Comparison of ENCODE assay signal across 37 cellular contexts in genomic region chr18:45708831-45709230, GRCh38. TPM values are rescaled to one million over a fixed set of nuclear protein-coding genes. Genes with fewer than 3 reads are reported as not detected.
DNase-seq lines count a peak whose midpoint lies in the region; ATAC-seq, FAIRE-seq and TF ChIP-seq lines count a peak whose summit lies in the region.
"Had no signal": no experiment of that assay in that cellular context is flagged by ENCODE, and none has a peak within 500 bp of the region (broad histone marks: within the 10 kb centered on the region; RNA-seq: fewer than 3 reads in every experiment).

No MANE protein-coding gene starts in this region.

- no peak overlapping the region for H3K9ac ChIP-seq in HepG2 (ENCODE audit: insufficient read depth, low read depth, low read length)
- H3K9ac ChIP-seq in K562 (ENCODE audit: insufficient read depth in 1 of 2, low read depth in 2 of 2, low read length in 2 of 2): no peak overlapping the region
- H3K9ac ChIP-seq: BLaER1; BLaER1 treated with 17β-estradiol and CSF1 and Interleukin-3, amounts not matched to agents 10 nM and 100 nM had no signal

- no peaks in the 10 kb centered on the region for H3K27me3 ChIP-seq in HepG2 (ENCODE audit: control insufficient read depth in 1 of 2, insufficient read depth in 2 of 2, low read length in 2 of 2)
- no peaks in the 10 kb centered on the region for H3K27me3 ChIP-seq in right lobe of liver
- 0 out of 5 replicates have a peak, but pooled peaks cover 0 to under 1% of the 10 kb centered on the region in 2 experiments for H3K27me3 ChIP-seq in K562 (ENCODE audit: control insufficient read depth in 2 of 2, insufficient read depth in 2 of 2, low read length in 2 of 2)
- H3K27me3 ChIP-seq: BE2C; BLaER1; BLaER1 treated with 17β-estradiol and CSF1 and Interleukin-3, amounts not matched to agents 10 nM and 100 nM had no signal

- TF ChIP-seq POLR2A in HepG2 (IDR thresholded peaks at IDR 0.05; ENCODE audit: insufficient read depth in 1 of 2, low read depth in 2 of 2, low read length in 2 of 2) (no peak), right lobe of liver (IDR thresholded peaks at IDR 0.05) (no peak), K562 (conservative IDR thresholded peaks at IDR 0.05) (no peak)

- H3K27ac ChIP-seq in HepG2 (ENCODE audit: extremely low read length, insufficient read depth, low read length) (no peak overlapping the region), right lobe of liver (no peak overlapping the region), K562 (ENCODE audit: extremely low read depth, low read depth, low read length) (no peak overlapping the region)
- H3K27ac ChIP-seq: 22Rv1; A549; BLaER1; BLaER1 treated with 17β-estradiol and CSF1 and Interleukin-3, amounts not matched to agents 10 nM and 100 nM; C4-2B had no signal

- FAIRE-seq in HepG2 (lab: Jason Lieb, UNC) (no peak), K562 (lab: Jason Lieb, UNC) (no peak)
- FAIRE-seq: A204.1, A549, D721Med had no signal

- H3K4me1 ChIP-seq in HepG2 (ENCODE audit: insufficient read depth, low read length) (no peaks in the 10 kb centered on the region), right lobe of liver (no peaks in the 10 kb centered on the region), K562 (replicated peaks in 1 of 2; ENCODE audit: control insufficient read depth in 2 of 2, insufficient read depth in 2 of 2, low read length in 2 of 2) (no peaks in the 10 kb centered on the region)
- H3K4me1 ChIP-seq: BE2C; BLaER1; BLaER1 treated with 17β-estradiol and CSF1 and Interleukin-3, amounts not matched to agents 10 nM and 100 nM had no signal

- no TSS peak for BruUV-seq in HepG2 (replicated peaks; lab: Mats Ljungman, UMichigan)
- no TSS peak for BruUV-seq in K562 (replicated peaks; lab: Mats Ljungman, UMichigan)

- H3K9me3 Mint-ChIP-seq in activated CD8-positive, alpha-beta memory T cell treated with anti-CD3 and anti-CD28 coated beads, Interleukin-2, amount 10 ng/mL, durations not matched to agents 7 days and 5 days (ENCODE audit: low read depth): peaks cover 16% of the 10 kb centered on the region

- 0% methylated on average over 4 of the region's 4 CpGs for WGBS in HepG2 (ENCODE audit: low lambda C conversion rate)
- WGBS in right lobe of liver (ENCODE audit: insufficient coverage, low coverage, low lambda C conversion rate, missing lambda C conversion rate): 57% methylated on average over 4 of the region's 4 CpGs
- WGBS in K562 (ENCODE audit: insufficient coverage, low coverage, missing lambda C conversion rate): 0% methylated on average over 2 of the region's 4 CpGs

- H3K27me3 Mint-ChIP-seq in activated CD8-positive, alpha-beta memory T cell treated with anti-CD3 and anti-CD28 coated beads, Interleukin-2, amount 10 ng/mL, durations not matched to agents 7 days and 5 days: peaks cover 3% of the 10 kb centered on the region
- H3K27me3 Mint-ChIP-seq: B cell; CD4-positive, alpha-beta memory T cell; CD4-positive, alpha-beta T cell; CD4-positive, CD25-positive, alpha-beta regulatory T cell had no signal

- H3K9me3 ChIP-seq in HepG2 (ENCODE audit: low read length) (peaks cover 23% of the 10 kb centered on the region), right lobe of liver (no peaks in the 10 kb centered on the region), K562 (replicated peaks; ENCODE audit: control insufficient read depth, insufficient read depth, low read depth, low read length) (peaks cover 2% of the 10 kb centered on the region; the same call in 1 of the 2 replicates)
- H3K9me3 ChIP-seq: BE2C, Caco-2 had no signal

- in situ Hi-C loops in HepG2 (cut with HindIII; ENCODE audit: extremely low pct_ligation_motif_present, low pct_unique_long_range_greater_than_20kb) (no loop called here), K562 (cut with MboI) (no loop called here)

- H3K4me2 ChIP-seq in HepG2 (ENCODE audit: low read depth, low read length): no peak overlapping the region
- no peak overlapping the region for H3K4me2 ChIP-seq in K562 (ENCODE audit: insufficient read depth, low read length)
- H3K4me2 ChIP-seq: A549; BLaER1; BLaER1 treated with 17β-estradiol and CSF1 and Interleukin-3, amounts not matched to agents 10 nM and 100 nM had no signal

- H3K79me2 ChIP-seq in HepG2 (ENCODE audit: insufficient read depth, low read length): no peaks in the 10 kb centered on the region
- no peaks in the 10 kb centered on the region for H3K79me2 ChIP-seq in K562 (ENCODE audit: control insufficient read depth, insufficient read depth, low read length)

- H3K4me3 ChIP-seq in HepG2 (replicated peaks in 1 of 3; ENCODE audit: insufficient read depth in 1 of 3, low read depth in 2 of 3, low read length in 3 of 3) (no peak overlapping the region), right lobe of liver (no peak overlapping the region), K562 (no peak overlapping the region)
- H3K4me3 ChIP-seq: A549; BLaER1; BLaER1 treated with 17β-estradiol and CSF1 and Interleukin-3, amounts not matched to agents 10 nM and 100 nM had no signal

- no peak overlapping the region for H3K4me3 Mint-ChIP-seq in activated CD8-positive, alpha-beta memory T cell treated with anti-CD3 and anti-CD28 coated beads, Interleukin-2, amount 10 ng/mL, durations not matched to agents 7 days and 5 days
- H3K4me3 Mint-ChIP-seq: B cell; CD14-positive monocyte; CD4-positive, alpha-beta memory T cell; CD4-positive, alpha-beta T cell; CD8-positive, alpha-beta memory T cell; CD8-positive, alpha-beta T cell had no signal

- H3K4me1 Mint-ChIP-seq in activated CD8-positive, alpha-beta memory T cell treated with anti-CD3 and anti-CD28 coated beads, Interleukin-2, amount 10 ng/mL, durations not matched to agents 7 days and 5 days: no peaks in the 10 kb centered on the region
- H3K4me1 Mint-ChIP-seq: B cell; CD14-positive monocyte; CD8-positive, alpha-beta memory T cell had no signal

- no peak overlapping the region for H3K27ac Mint-ChIP-seq in activated CD8-positive, alpha-beta memory T cell treated with anti-CD3 and anti-CD28 coated beads, Interleukin-2, amount 10 ng/mL, durations not matched to agents 7 days and 5 days
- H3K27ac Mint-ChIP-seq: B cell; CD14-positive monocyte; CD4-positive, alpha-beta memory T cell; CD4-positive, alpha-beta T cell; CD8-positive, alpha-beta memory T cell; CD8-positive, alpha-beta T cell had no signal

- TF ChIP-seq CTCF in HepG2 (CRISPR knock-in tag; IDR thresholded peaks at IDR 0.05) (no peak), right lobe of liver (IDR thresholded peaks at IDR 0.05) (no peak), K562 (IDR thresholded peaks at IDR 0.05 in 2 of 3, conservative IDR thresholded peaks at IDR 0.05 in 1 of 3; ENCODE audit: insufficient read depth in 2 of 3, low read depth in 1 of 3, low read length in 3 of 3) (no peak)

- POLR2A ChIA-PET in HepG2 (lab: Yijun Ruan, JAX) (no interaction called here), K562 (lab: Yijun Ruan, JAX) (no interaction called here)

- no peaks in the 10 kb centered on the region for H3K36me3 ChIP-seq in HepG2 (replicated peaks in 1 of 2; ENCODE audit: control insufficient read depth in 1 of 2, insufficient read depth in 2 of 2, low read length in 2 of 2)
- no peaks in the 10 kb centered on the region for H3K36me3 ChIP-seq in right lobe of liver
- no peaks in the 10 kb centered on the region for H3K36me3 ChIP-seq in K562 (ENCODE audit: control insufficient read depth, insufficient read depth, low read length)
- H3K36me3 ChIP-seq: BE2C had no signal

- intact Hi-C loops in HepG2 (cut with micrococcal nuclease; ENCODE audit: unreplicated experiment) (no loop called here), right lobe of liver (cut with DNase I) (no loop called here), K562 (cut with micrococcal nuclease) (no loop called here)

- no peak overlapping the region for H2AFZ ChIP-seq in HepG2 (ENCODE audit: low read length)
- H2AFZ ChIP-seq in K562 (ENCODE audit: low read depth, low read length): no peak overlapping the region

- ATAC-seq in HepG2: no peak
- no peak for ATAC-seq in right lobe of liver
- ATAC-seq in K562: no peak
- ATAC-seq in activated CD8-positive, alpha-beta memory T cell treated with anti-CD3 and anti-CD28 coated beads, Interleukin-2, amount 10 ng/mL, durations not matched to agents 7 days and 5 days: no peak
- ATAC-seq: A549; CD8-positive, alpha-beta T cell had no signal

- H3K9me1 ChIP-seq in K562 (ENCODE audit: control insufficient read depth, insufficient read depth, low read length): no peaks in the 10 kb centered on the region

- peak; percentile 25 for DNase-seq in DMS53 (lab: John Stamatoyannopoulos, UW)
- no peak for DNase-seq in DMS53 treated with DMSO at 0.1 percent for 48 hours (lab: John Stamatoyannopoulos, UW; ENCODE audit: unreplicated experiment)
- DNase-seq in HepG2 (ENCODE audit: low spot score): no peak
- no peak for DNase-seq in right lobe of liver
- DNase-seq in K562 (ENCODE audit: extremely low read depth in 1 of 4, low spot score in 3 of 4): no peak
- no peak for DNase-seq in activated CD8-positive, alpha-beta memory T cell treated with anti-CD3 and anti-CD28 coated beads, Interleukin-2, amount 10 ng/mL, durations not matched to agents 7 days and 5 days
- DNase-seq: 8988T; ACHN; AML-193; BE2C; C1 segment of cervical spinal cord; Caco-2; Calu3; CD4-positive, alpha-beta memory T cell; CD4-positive, alpha-beta T cell; CD4-positive, CD25-positive, alpha-beta regulatory T cell; CD8-positive, alpha-beta memory T cell; CD8-positive, alpha-beta T cell; COR-L47; DMS 273 treated with DMSO at 0.1 percent for 48 hours; DMS153; DMS79; DMS79 treated with DMSO at 0.1 percent for 48 hours; DND-41; EL had no signal

- no peak for TF ChIP-seq EP300 in HepG2 (IDR thresholded peaks at IDR 0.05; ENCODE audit: low read depth in 2 of 2, low read length in 2 of 2)
- no peak for TF ChIP-seq EP300 in HepG2 (CRISPR knock-in tag; IDR thresholded peaks at IDR 0.05; ENCODE audit: borderline replicate concordance)
- TF ChIP-seq EP300 in K562 (IDR thresholded peaks at IDR 0.05; ENCODE audit: low read length): no peak

- H4K20me1 ChIP-seq in HepG2 (ENCODE audit: insufficient read depth, low read length) (no peaks in the 10 kb centered on the region), K562 (replicated peaks; ENCODE audit: control insufficient read depth, insufficient read depth, low read length) (no peaks in the 10 kb centered on the region)
- H4K20me1 ChIP-seq: BLaER1; BLaER1 treated with 17β-estradiol and CSF1 and Interleukin-3, amounts not matched to agents 10 nM and 100 nM had no signal

- CTCF ChIA-PET in HepG2 (lab: Yijun Ruan, JAX; ENCODE audit: low intra/inter-chr PET ratio, low total read pairs): no interaction called here
- CTCF ChIA-PET in K562 (lab: Yijun Ruan, JAX; ENCODE audit: low intra/inter-chr PET ratio): no interaction called here
- CTCF ChIA-PET in activated CD8-positive, alpha-beta memory T cell treated with anti-CD3 and anti-CD28 coated beads, Interleukin-2, amount 10 ng/mL, durations not matched to agents 7 days and 5 days (lab: Charles Lee): interaction anchor here (1.6 to 1.9 kb wide), 3 partner anchors 11 to 171 kb away, joined by 3 to 4 read pairs (median 4); no protein-coding TSS in a partner anchor

- TF ChIP-seq RAD21 in HepG2 (CRISPR knock-in tag; IDR thresholded peaks at IDR 0.05) (no peak), K562 (CRISPR knock-in tag; conservative IDR thresholded peaks at IDR 0.05 in 1 of 2, IDR thresholded peaks at IDR 0.05 in 1 of 2) (no peak)

- H3K36me3 Mint-ChIP-seq in activated CD8-positive, alpha-beta memory T cell treated with anti-CD3 and anti-CD28 coated beads, Interleukin-2, amount 10 ng/mL, durations not matched to agents 7 days and 5 days: peaks cover 17% of the 10 kb centered on the region
- H3K36me3 Mint-ChIP-seq: CD14-positive monocyte had no signal

RNA-seq across cellular contexts. Expression of gene SLC14A1, which starts 15.2 kb away (rescaled TPM):
- total RNA-seq in HepG2 (2016; rRNA removed; fragmentation: Illumina TruSeq; extraction: Trizol) (not detected in 2 replicates), right lobe of liver (1 to 10 TPM in 3 of 6 experiments, under 1 TPM in 3; 0.26 to 1.9 (median 1.0) TPM), K562 (2014; rRNA removed) (not detected in 2 replicates), K562 (2014; rRNA removed; fragmentation: Illumina TruSeq; extraction: Trizol) (not detected in 2 replicates), K562 (2015; rRNA removed; fragmentation: Illumina TruSeq; extraction: Trizol) (not detected in 2 replicates), K562 (2021) (0.20 TPM in 2 replicates)
- total RNA-seq in HepG2 (2016; cell fraction: cytosol; rRNA removed; fragmentation: Illumina TruSeq; extraction: Trizol; ENCODE audit: low read depth): not detected in 2 replicates
- total RNA-seq in HepG2 (2016; cell fraction: insoluble cytoplasmic fraction; rRNA removed; fragmentation: Illumina TruSeq; extraction: Trizol): not detected in 2 replicates
- total RNA-seq in HepG2 (2016; cell fraction: membrane; rRNA removed; fragmentation: Illumina TruSeq; extraction: Trizol): not detected in 2 replicates
- total RNA-seq in HepG2 (2016; cell fraction: nucleus; rRNA removed; fragmentation: Illumina TruSeq; extraction: Trizol): not detected in 2 replicates
- polyA plus RNA-seq in HepG2 (2011; rRNA removed) (not detected in 2 replicates), K562 (2011; rRNA removed) (0.14 and 0.28 TPM in 2 replicates), K562 (2014; fragmentation: Illumina TruSeq; extraction: Trizol) (0.40 TPM in 1 of 2 replicates, not detected in the other), K562 (2014; fragmentation: Nextera tagmentation; extraction: Ambion mirVana) (not detected), K562 (2014; rRNA removed) (0.19 TPM in 1 of 2 replicates, not detected in the other)
- not detected in 2 replicates for polyA plus RNA-seq in HepG2 (2011; cell fraction: cytosol; rRNA removed)
- not detected in 2 replicates for polyA plus RNA-seq in HepG2 (2011; cell fraction: nucleus; rRNA removed)
- not detected in 2 replicates for polyA plus RNA-seq in HepG2 (2012)
- not detected in 2 replicates for polyA plus RNA-seq in HepG2 (2016; cell fraction: cytosol; fragmentation: Illumina TruSeq; extraction: Trizol; ENCODE audit: low read depth)
- polyA plus RNA-seq in HepG2 (2016; cell fraction: insoluble cytoplasmic fraction; fragmentation: Illumina TruSeq; extraction: Trizol; ENCODE audit: low read depth): not detected in 2 replicates
- not detected in 2 replicates for polyA plus RNA-seq in HepG2 (2016; cell fraction: membrane; fragmentation: Illumina TruSeq; extraction: Trizol; ENCODE audit: low read depth)
- polyA plus RNA-seq in HepG2 (2016; cell fraction: nucleus; fragmentation: Illumina TruSeq; extraction: Trizol; ENCODE audit: insufficient read depth, low read depth): not detected in 2 replicates
- not detected in 2 replicates for polyA minus RNA-seq in HepG2 (2011; rRNA and poly(A)+ RNA removed; ENCODE audit: low replicate concordance)
- polyA minus RNA-seq in HepG2 (2011; cell fraction: cytosol; rRNA and poly(A)+ RNA removed): not detected in 2 replicates
- polyA minus RNA-seq in HepG2 (2011; cell fraction: nucleus; rRNA and poly(A)+ RNA removed): not detected in 2 replicates
- total RNA-seq in K562 (2011; cell fraction: chromatin; rRNA removed; ENCODE audit: low replicate concordance): 0.23 and 0.60 TPM in 2 replicates
- total RNA-seq in K562 (2011; cell fraction: nucleolus; rRNA removed): 0.53 TPM in 1 of 2 replicates, not detected in the other
- not detected in 2 replicates for total RNA-seq in K562 (2011; cell fraction: nucleoplasm; rRNA removed)
- 0.15 and 0.37 TPM in 2 replicates for polyA plus RNA-seq in K562 (2011; cell fraction: cytosol; rRNA removed)
- 0.49 and 0.55 TPM in 2 replicates for polyA plus RNA-seq in K562 (2011; cell fraction: nucleus; rRNA removed)
- 0.08 and 0.22 TPM in 2 replicates for polyA plus RNA-seq in K562 (2012)
- polyA minus RNA-seq in K562 (2011; rRNA and poly(A)+ RNA removed): not detected in 2 replicates
- polyA minus RNA-seq in K562 (2011; cell fraction: cytosol; rRNA and poly(A)+ RNA removed): not detected in 2 replicates
- polyA minus RNA-seq in K562 (2011; cell fraction: nucleus; rRNA and poly(A)+ RNA removed): not detected in 2 replicates
- 10 to 100 TPM in 1 of 2 experiments, 1 to 10 TPM in 1; 6.8 to 14.8 TPM for total RNA-seq in activated CD8-positive, alpha-beta memory T cell treated with anti-CD3 and anti-CD28 coated beads, Interleukin-2, amount 10 ng/mL, durations not matched to agents 7 days and 5 days
- total RNA-seq: A172, A673, Caco-2, Calu3, G401 had no signal
- polyA plus RNA-seq: CD14-positive monocyte had no signal
